In genomic region chr11:102155676-102156075, GRCh38 we compare ENCODE assay signal across 18 cellular contexts. TPM values are rescaled to one million over a fixed set of nuclear protein-coding genes. Genes with fewer than 3 reads are reported as not detected.
DNase-seq lines count a peak whose midpoint lies in the region; ATAC-seq and TF ChIP-seq lines count a peak whose summit lies in the region.
"Had no signal": no experiment of that assay in that cellular context is flagged by ENCODE, and none has a peak within 500 bp of the region (broad histone marks: within the 10 kb centered on the region; RNA-seq: fewer than 3 reads in every experiment).

No MANE protein-coding gene starts in this region.

- WGBS in mammary epithelial cell (ENCODE audit: low coverage, missing lambda C conversion rate): 56% methylated on average over 4 of the region's 4 CpGs
- 0 to 5% methylated on average over 4 of the region's 4 CpGs for WGBS in aorta, 2 donors

- no peak overlapping the region for H2AFZ ChIP-seq in mammary epithelial cell (ENCODE audit: low read depth, low read length)

- H3K9me3 ChIP-seq in mammary epithelial cell (replicated peaks; ENCODE audit: insufficient read depth, low read length): no peaks in the 10 kb centered on the region
- H3K9me3 ChIP-seq in aorta (ENCODE audit: control insufficient read depth, low read length): no peaks in the 10 kb centered on the region
- H3K9me3 ChIP-seq: ovary had no signal

- H3K4me2 ChIP-seq in mammary epithelial cell (ENCODE audit: insufficient read depth, low read depth, low read length): peak overlapping the region; percentile 14

- H3K36me3 ChIP-seq in mammary epithelial cell (ENCODE audit: insufficient read depth, low read length): no peaks in the 10 kb centered on the region
- H3K36me3 ChIP-seq in aorta (ENCODE audit: control insufficient read depth in 1 of 2, insufficient read depth in 2 of 2, low read length in 1 of 2): no peaks in the 10 kb centered on the region
- H3K36me3 ChIP-seq: ovary had no signal

- DNase-seq in left ventricle myocardium superior: no peak
- DNase-seq in cardiac septum (ENCODE audit: low spot score): no peak
- peak; percentile 23 for DNase-seq in mammary epithelial cell
- DNase-seq in aorta: no peak
- no peak for DNase-seq in mucosa of gallbladder (ENCODE audit: low spot score)
- DNase-seq: ACHN; activated gamma-delta T cell treated with Interleukin-2 at 50 U/mL for 16 hours; effector CD8-positive, alpha-beta T cell; immature natural killer cell; MG63; midbrain; NCI-H1930; NCI-H774; ovary; T-helper 1 cell had no signal

- no peaks in the 10 kb centered on the region for H4K20me1 ChIP-seq in mammary epithelial cell (ENCODE audit: insufficient read depth, low read length)

- no peaks in the 10 kb centered on the region for H3K9me3 Mint-ChIP-seq in nephron

- ATAC-seq in left ventricle myocardium superior: peak; percentile 16
- peak; percentile 56 for ATAC-seq in aorta (ENCODE audit: low FRiP score)
- no peak for ATAC-seq in HG03432 (IDR thresholded peaks at IDR 0.05; ENCODE audit: unreplicated experiment)
- ATAC-seq in HG03469 (IDR thresholded peaks at IDR 0.05; ENCODE audit: unreplicated experiment): no peak

- dilution Hi-C loops in mammary epithelial cell (cut with HindIII; ENCODE audit: low sequenced_read_pairs): no loop called here

- H3K79me2 ChIP-seq in mammary epithelial cell (ENCODE audit: insufficient read depth, low read length): peaks cover 100% of the 10 kb centered on the region

- no peak for TF ChIP-seq CTCF in mammary epithelial cell (conservative IDR thresholded peaks at IDR 0.05 in 1 of 2, IDR thresholded peaks at IDR 0.05 in 1 of 2; ENCODE audit: extremely low read depth in 1 of 2, insufficient read depth in 1 of 2, low read depth in 1 of 2, low read length in 2 of 2)
- no peak for TF ChIP-seq CTCF in nephron (IDR thresholded peaks at IDR 0.05; ENCODE audit: unreplicated experiment in 3 of 3)

- peaks cover 29% of the 10 kb centered on the region for H3K4me1 ChIP-seq in mammary epithelial cell (ENCODE audit: insufficient read depth, low read length)
- peaks cover 5 to 16% of the 10 kb centered on the region in 2 donors for H3K4me1 ChIP-seq in aorta (ENCODE audit: control insufficient read depth in 1 of 2, insufficient read depth in 2 of 2, low read length in 2 of 2)

- intact Hi-C loops in left ventricle myocardium superior (cut with micrococcal nuclease): loop anchor here (5.0 kb wide), 1 partner anchor 43 kb away; the partner anchor contains the start of gene YAP1
- intact Hi-C loops in cardiac septum (cut with DNase I): loop anchor here (5.0 kb wide), 1 partner anchor 43 kb away; the partner anchor contains the start of gene YAP1
- intact Hi-C loops in mammary epithelial cell (cut with micrococcal nuclease): no loop called here
- intact Hi-C loops in aorta (cut with DNase I): no loop called here

- H3K27me3 ChIP-seq in mammary epithelial cell (ENCODE audit: insufficient read depth, low read length): no peaks in the 10 kb centered on the region
- no peaks in the 10 kb centered on the region for H3K27me3 ChIP-seq in aorta (ENCODE audit: control insufficient read depth in 1 of 2, insufficient read depth in 2 of 2, low read length in 1 of 2)
- H3K27me3 ChIP-seq: MG63, ovary had no signal

- H3K4me1 Mint-ChIP-seq in nephron: peaks cover 78% of the 10 kb centered on the region
- H3K4me1 Mint-ChIP-seq: immature natural killer cell had no signal

- BruUV-seq in mammary epithelial cell (replicated peaks; lab: Mats Ljungman, UMichigan): no TSS peak

- CTCF ChIA-PET in mammary epithelial cell (lab: Charles Lee; ENCODE audit: low non-redundant PET): no interaction called here

- H3K27me3 Mint-ChIP-seq in nephron (ENCODE audit: low read depth): no peaks in the 10 kb centered on the region

- in situ Hi-C loops in mammary epithelial cell (cut with MboI; ENCODE audit: low sequenced_read_pairs in 2 of 2): no loop called here

- no peak overlapping the region for H3K27ac ChIP-seq in mammary epithelial cell (ENCODE audit: insufficient read depth, low read depth, low read length)
- peak overlapping the region in 1 of 2 donors; percentile 63 for H3K27ac ChIP-seq in aorta (ENCODE audit: low read depth in 1 of 2, low read length in 2 of 2)
- H3K27ac ChIP-seq: ovary had no signal

- H3K4me3 ChIP-seq in mammary epithelial cell (replicated peaks in 1 of 3; ENCODE audit: insufficient read depth in 1 of 3, low read depth in 2 of 3, low read length in 3 of 3) (no peak overlapping the region), aorta (ENCODE audit: low read length in 2 of 2) (no peak overlapping the region)
- H3K4me3 ChIP-seq: MG63, ovary had no signal

- no peak overlapping the region for H3K4me3 Mint-ChIP-seq in nephron
- H3K4me3 Mint-ChIP-seq: immature natural killer cell had no signal

- H3K36me3 Mint-ChIP-seq in nephron (ENCODE audit: low read depth): peaks cover 26% of the 10 kb centered on the region
- H3K36me3 Mint-ChIP-seq: immature natural killer cell had no signal

- H3K9ac ChIP-seq in mammary epithelial cell (ENCODE audit: insufficient read depth, low read length): no peak overlapping the region

- peak overlapping the region; percentile 10 to 75 (median 36) for H3K27ac Mint-ChIP-seq in nephron
- H3K27ac Mint-ChIP-seq: immature natural killer cell had no signal

RNA-seq across cellular contexts. Expression of gene YAP1, which starts 45.4 kb away (rescaled TPM):
- total RNA-seq in left ventricle myocardium superior (98.6 TPM), cardiac septum (74.9 TPM), mammary epithelial cell (100 to 1,000 TPM; 163 to 234 TPM), aorta (100 to 1,000 TPM; 215 to 393 TPM), mucosa of gallbladder (154 TPM)
- polyA plus RNA-seq in mammary epithelial cell (124 TPM), aorta (10 to 100 TPM; 76.0 to 77.5 TPM)
- 220 TPM for polyA minus RNA-seq in mammary epithelial cell
- polyA plus RNA-seq: immature natural killer cell had no signal

Comparison
In these comparisons a context has a peak if more than half of its experiments do, and no peak if none do; other contexts are left out.
1. ATAC-seq: peak in left ventricle myocardium superior (single experiment) and aorta (single experiment); none in HG03432 (single experiment) and HG03469 (single experiment).
2. intact Hi-C loops: an anchor here in left ventricle myocardium superior (5.0 kb wide) and cardiac septum (5.0 kb wide); none called in mammary epithelial cell and aorta.